9 cellular contexts compared by ENCODE assay signal in the genomic region with DNA sequence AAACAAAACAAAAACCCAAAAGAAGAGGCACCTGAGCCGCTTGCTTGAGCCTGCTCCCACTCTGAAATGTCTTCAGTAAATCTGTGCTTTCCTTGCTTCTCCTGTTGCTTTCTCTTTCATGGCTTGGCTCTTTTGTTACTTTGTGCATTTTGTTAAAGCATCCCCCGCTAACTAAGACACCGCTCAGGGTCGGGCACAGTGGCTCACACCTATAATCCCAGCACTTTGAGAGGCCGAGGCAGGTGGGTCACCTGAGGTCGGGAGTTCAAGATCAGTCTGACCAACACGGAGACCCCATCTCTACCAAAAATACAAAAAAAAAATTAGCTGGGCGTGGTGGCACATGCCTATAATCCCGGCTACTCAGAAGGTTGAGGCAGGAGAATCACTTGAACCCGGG. TPM values are rescaled to one million over a fixed set of nuclear protein-coding genes. Genes with fewer than 3 reads are reported as not detected.
DNase-seq lines count a peak whose midpoint lies in the region; ATAC-seq and TF ChIP-seq lines count a peak whose summit lies in the region.
"Not testable (repeated sequence)": the region's sequence is repeated elsewhere in the genome, so short reads cannot be mapped to it uniquely, and the experiment has no call there.
"Had no signal": no experiment of that assay in that cellular context is flagged by ENCODE, and none has a peak within 500 bp of the region (broad histone marks: within the 10 kb centered on the region; RNA-seq: fewer than 3 reads in every experiment).

No MANE protein-coding gene starts in this region.

- not testable (repeated sequence) for TF ChIP-seq POLR2A in upper lobe of left lung (IDR thresholded peaks at IDR 0.05)

- peak overlapping the region; percentile 96 for H3K4me2 ChIP-seq in PC-9
- peak overlapping the region; percentile 73 for H3K4me2 ChIP-seq in hepatocyte

- POLR2A ChIA-PET in PC-9 (lab: Charles Lee; ENCODE audit: unreplicated experiment), result not testable (repeated sequence)

- peaks cover 29% of the 10 kb centered on the region for H3K4me1 ChIP-seq in PC-9 (replicated peaks; ENCODE audit: insufficient read depth)
- not testable (repeated sequence) for H3K4me1 ChIP-seq in hepatocyte (ENCODE audit: insufficient read depth)
- peaks cover 13% of the 10 kb centered on the region for H3K4me1 ChIP-seq in mucosa of descending colon (ENCODE audit: low read depth)
- peaks cover 0 to 14% (median 0%) of the 10 kb centered on the region in 4 donors for H3K4me1 ChIP-seq in upper lobe of left lung

- peaks cover 14% of the 10 kb centered on the region for H3K36me3 Mint-ChIP-seq in Calu3 (ENCODE audit: insufficient read depth, unreplicated experiment)
- H3K36me3 Mint-ChIP-seq in HFFc6 (ENCODE audit: low read depth); chondrocyte (ENCODE audit: low read depth); progenitor cell of endocrine pancreas (ENCODE audit: insufficient read depth): not testable (repeated sequence)

- not testable (repeated sequence) for H3K27me3 Mint-ChIP-seq in Calu3 (ENCODE audit: unreplicated experiment); HFFc6 (ENCODE audit: insufficient read depth); chondrocyte (ENCODE audit: low read depth); progenitor cell of endocrine pancreas

- not testable (repeated sequence) for H4K20me1 ChIP-seq in PC-9 (ENCODE audit: insufficient read depth); hepatocyte (ENCODE audit: insufficient read depth, poor library complexity, severe bottlenecking)

- not testable (repeated sequence) for DNase-seq in Calu3; HFFc6; chondrocyte (ENCODE audit: low spot score); hepatocyte (ENCODE audit: low spot score); progenitor cell of endocrine pancreas (ENCODE audit: low spot score, unreplicated experiment); upper lobe of left lung
- DNase-seq in PC-9 (peak in 1 of 2 experiments; percentile 16), mucosa of descending colon (peak in 1 of 3 donors; percentile 28)

- not testable (repeated sequence) for H3K9me3 Mint-ChIP-seq in Calu3 (ENCODE audit: low read depth, unreplicated experiment); HFFc6; chondrocyte (ENCODE audit: low read depth); progenitor cell of endocrine pancreas (ENCODE audit: low read depth)

- H3K9me3 ChIP-seq in PC-9 (ENCODE audit: insufficient read depth, low read depth); hepatocyte (ENCODE audit: low read depth); mucosa of descending colon; upper lobe of left lung: not testable (repeated sequence)

- intact Hi-C loops in Calu3 (cut with micrococcal nuclease; ENCODE audit: unreplicated experiment); mucosa of descending colon (cut with DNase I, micrococcal nuclease): not testable (repeated sequence)
- intact Hi-C loops in PC-9 (cut with micrococcal nuclease; ENCODE audit: unreplicated experiment), result loop anchor here (5.0 kb wide), 2 partner anchors 54 to 76 kb away; a partner anchor contains a TSS

- WGBS in hepatocyte (ENCODE audit: low lambda C conversion rate, missing lambda C conversion rate), result 73% methylated on average over 10 of the region's 10 CpGs
- 72 to 78% methylated on average over 10 of the region's 10 CpGs for WGBS in upper lobe of left lung, 2 donors

- peak overlapping the region; percentile 100 for H3K27ac ChIP-seq in PC-9
- H3K27ac ChIP-seq in hepatocyte, result peak overlapping the region; percentile 96
- H3K27ac ChIP-seq in upper lobe of left lung, result peak overlapping the region; percentile 64 to 83 (median 74)

- peak overlapping the region; percentile 98 for H3K27ac Mint-ChIP-seq in Calu3 (ENCODE audit: unreplicated experiment)
- H3K27ac Mint-ChIP-seq in HFFc6, result peak overlapping the region; percentile 90; the same call in 1 of the 2 replicates
- H3K27ac Mint-ChIP-seq in chondrocyte (ENCODE audit: unreplicated experiment), result peak overlapping the region; percentile 95
- H3K27ac Mint-ChIP-seq in progenitor cell of endocrine pancreas, result peak overlapping the region; percentile 98

- peak overlapping the region; percentile 77 for H2AFZ ChIP-seq in PC-9
- not testable (repeated sequence) for H2AFZ ChIP-seq in hepatocyte

- H3K4me1 Mint-ChIP-seq in Calu3 (ENCODE audit: low read depth, unreplicated experiment) (peaks cover 13% of the 10 kb centered on the region), HFFc6 (ENCODE audit: low read depth) (peaks cover 30% of the 10 kb centered on the region), chondrocyte (ENCODE audit: low read depth) (peaks cover 30% of the 10 kb centered on the region), progenitor cell of endocrine pancreas (ENCODE audit: low read depth) (peaks cover 14% of the 10 kb centered on the region)

- peak overlapping the region; percentile 60 for H3K4me3 Mint-ChIP-seq in Calu3 (ENCODE audit: low read depth, unreplicated experiment)
- H3K4me3 Mint-ChIP-seq in HFFc6; chondrocyte (ENCODE audit: unreplicated experiment); progenitor cell of endocrine pancreas (ENCODE audit: low read depth): not testable (repeated sequence)

- ATAC-seq in mucosa of descending colon, result peak; percentile 1
- ATAC-seq in upper lobe of left lung (ENCODE audit: low FRiP score in 2 of 2), result not testable (repeated sequence)

- CTCF ChIA-PET in Calu3 (lab: Charles Lee), result interaction anchor here (3.7 kb wide), 1 partner anchor 17 kb away, joined by 19 read pairs; no protein-coding TSS in a partner anchor
- CTCF ChIA-PET in PC-9 (lab: Charles Lee), result not testable (repeated sequence)

- H3K4me3 ChIP-seq in PC-9 (peak overlapping the region; percentile 72), upper lobe of left lung (peak overlapping the region in 3 of 4 donors; percentile 20 to 27 (median 20))
- H3K4me3 ChIP-seq in hepatocyte, mucosa of descending colon: not testable (repeated sequence)

- not testable (repeated sequence) for TF ChIP-seq EP300 in upper lobe of left lung (IDR thresholded peaks at IDR 0.05)

- H3K36me3 ChIP-seq in PC-9 (ENCODE audit: low read depth); hepatocyte (replicated peaks; ENCODE audit: insufficient read depth, low read depth); mucosa of descending colon (ENCODE audit: low read depth); upper lobe of left lung: not testable (repeated sequence)

- H3K9me2 ChIP-seq in PC-9 (ENCODE audit: insufficient read depth); hepatocyte (replicated peaks; ENCODE audit: insufficient read depth): not testable (repeated sequence)

- not testable (repeated sequence) for TF ChIP-seq CTCF in Calu3 (IDR thresholded peaks at IDR 0.05; ENCODE audit: unreplicated experiment); HFFc6 (IDR thresholded peaks at IDR 0.05); PC-9 (conservative IDR thresholded peaks at IDR 0.05); chondrocyte (IDR thresholded peaks at IDR 0.05); hepatocyte (IDR thresholded peaks at IDR 0.05; ENCODE audit: poor library complexity); mucosa of descending colon (IDR thresholded peaks at IDR 0.05); progenitor cell of endocrine pancreas (IDR thresholded peaks at IDR 0.05; ENCODE audit: unreplicated experiment); upper lobe of left lung (IDR thresholded peaks at IDR 0.05)

- peaks cover 28% of the 10 kb centered on the region for H3F3A ChIP-seq in PC-9 (ENCODE audit: insufficient read depth, low read depth)

- not testable (repeated sequence) for H3K27me3 ChIP-seq in PC-9 (ENCODE audit: insufficient read depth, low read depth); hepatocyte; upper lobe of left lung

- BruUV-seq in Calu3 (replicated peaks; lab: Mats Ljungman, UMichigan) (TSS peak; percentile 90), PC-9 (replicated peaks; lab: Mats Ljungman, UMichigan) (TSS peak; percentile 78)

- H3K79me2 ChIP-seq in PC-9 (ENCODE audit: low read depth); hepatocyte: not testable (repeated sequence)

RNA-seq across cellular contexts. Expression of a gene that starts 7.2 kb away (rescaled TPM):
- total RNA-seq in Calu3 (2022) (202 and 214 TPM in 2 replicates), PC-9 (2021) (175 and 189 TPM in 2 replicates), chondrocyte (213 to 234 TPM (median 216 TPM) in 3 replicates), hepatocyte (80.3 and 103 TPM in 2 replicates), mucosa of descending colon (100 to 1,000 TPM; 113 to 179 (median 161) TPM), progenitor cell of endocrine pancreas (56.1 and 57.6 TPM in 2 replicates), upper lobe of left lung (100 to 1,000 TPM; 105 to 301 (median 207) TPM)
- total RNA-seq in HFFc6 (2021; fragmentation: NEBNext Ultra II Directional; extraction: Animal tissue kit (Norgen Biotek cat#: 25700)), result 100 to 1,000 TPM; 154 to 160 (median 157) TPM
- polyA plus RNA-seq in hepatocyte, result 185 and 192 TPM in 2 replicates

RNA-seq across cellular contexts. Expression of a gene that starts 52.4 kb away (rescaled TPM):
- total RNA-seq in Calu3 (2022) (24.6 and 26.0 TPM in 2 replicates), PC-9 (2021) (26.1 and 26.3 TPM in 2 replicates), chondrocyte (24.5 to 29.0 TPM (median 24.8 TPM) in 3 replicates), hepatocyte (19.2 and 20.3 TPM in 2 replicates), mucosa of descending colon (10 to 100 TPM; 11.1 to 22.5 (median 14.8) TPM), progenitor cell of endocrine pancreas (38.0 and 41.3 TPM in 2 replicates), upper lobe of left lung (10 to 100 TPM; 11.5 to 22.8 (median 19.7) TPM)
- 10 to 100 TPM; 26.9 to 34.4 (median 27.6) TPM for total RNA-seq in HFFc6 (2021; fragmentation: NEBNext Ultra II Directional; extraction: Animal tissue kit (Norgen Biotek cat#: 25700))
- polyA plus RNA-seq in hepatocyte, result 16.5 and 18.6 TPM in 2 replicates

RNA-seq across cellular contexts. Expression of a gene that starts 52.4 kb away (rescaled TPM):
- total RNA-seq in Calu3 (2022) (0.95 and 1.5 TPM in 2 replicates), PC-9 (2021) (4.6 and 7.3 TPM in 2 replicates), chondrocyte (3.5 to 5.0 TPM (median 4.0 TPM) in 3 replicates), hepatocyte (1.4 and 2.1 TPM in 2 replicates), mucosa of descending colon (under 1 TPM; 0.32 to 0.48 (median 0.47) TPM), progenitor cell of endocrine pancreas (2.0 and 2.2 TPM in 2 replicates), upper lobe of left lung (under 1 TPM in 4 of 6 donors, not detected in 2; 0.40 to 0.91 (median 0.45) TPM)
- under 1 TPM; 0.33 to 0.90 (median 0.59) TPM for total RNA-seq in HFFc6 (2021; fragmentation: NEBNext Ultra II Directional; extraction: Animal tissue kit (Norgen Biotek cat#: 25700))
- 1.3 and 3.1 TPM in 2 replicates for polyA plus RNA-seq in hepatocyte
- total RNA-seq: cardiac septum had no signal
